In the genomic region with DNA sequence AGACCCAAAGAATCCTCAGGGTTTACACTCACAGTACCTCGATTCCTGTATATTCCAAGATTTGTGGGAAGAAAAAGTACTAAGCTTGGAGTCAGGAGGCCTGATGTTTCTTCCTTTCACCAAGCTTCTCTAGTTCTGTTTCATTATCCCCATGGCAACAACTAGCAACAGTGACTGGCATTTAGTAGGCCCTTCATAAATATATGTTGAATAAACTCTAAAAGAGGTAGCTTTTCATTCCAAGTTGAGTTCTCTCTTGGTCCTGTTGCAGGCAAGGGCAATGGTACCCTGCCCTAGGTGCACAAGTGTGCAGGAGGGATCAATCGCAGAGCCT, we compare ENCODE assay signal across 8 cellular contexts. TPM values are rescaled to one million over a fixed set of nuclear protein-coding genes. Genes with fewer than 3 reads are reported as not detected.
DNase-seq lines count a peak whose midpoint lies in the region; ATAC-seq and TF ChIP-seq lines count a peak whose summit lies in the region.

No MANE protein-coding gene starts in this region.

- H3K4me3 Mint-ChIP-seq in activated naive CD8-positive, alpha-beta T cell treated with anti-CD3 and anti-CD28 coated beads, Interleukin-2, amount 10 ng/mL, durations not matched to agents 7 days and 5 days, result peak overlapping the region; percentile 92
- peak overlapping the region; percentile 98 to 100 for H3K4me3 Mint-ChIP-seq in stimulated activated naive B cell treated with anti-CD40 and anti-IgM and Interleukin-4, amounts not matched to agents 10 μg/mL and 1 μg/mL and 100 μg/mL, for 72 hours

- peaks cover 13% of the 10 kb centered on the region for H3K36me3 ChIP-seq in IMR-90 (ENCODE audit: control insufficient read depth, insufficient read depth, low read length)
- peaks cover 11% of the 10 kb centered on the region for H3K36me3 ChIP-seq in iPS-15b (ENCODE audit: control insufficient read depth, insufficient read depth, low read length)

- in situ Hi-C loops in IMR-90 (cut with MboI; ENCODE audit: low sequenced_read_pairs), result no loop called here

- peaks cover 17% of the 10 kb centered on the region for H3K36me3 Mint-ChIP-seq in activated naive CD8-positive, alpha-beta T cell treated with anti-CD3 and anti-CD28 coated beads, Interleukin-2, amount 10 ng/mL, durations not matched to agents 7 days and 5 days
- H3K36me3 Mint-ChIP-seq in stimulated activated naive B cell treated with anti-CD40 and anti-IgM and Interleukin-4, amounts not matched to agents 10 μg/mL and 1 μg/mL and 100 μg/mL, for 72 hours, result peaks cover 29 to 34% of the 10 kb centered on the region in 2 donors

- H3K9ac ChIP-seq in IMR-90 (ENCODE audit: low read depth, low read length), result peak overlapping the region; percentile 96
- peak overlapping the region; percentile 87 for H3K9ac ChIP-seq in iPS-15b (ENCODE audit: low read depth, low read length)

- H3K79me1 ChIP-seq in IMR-90 (ENCODE audit: low read depth in 1 of 2, low read length in 2 of 2), result peaks cover 13 to 42% of the 10 kb centered on the region in 2 experiments

- dilution Hi-C loops in IMR-90 (cut with HindIII; ENCODE audit: low sequenced_read_pairs, unreplicated experiment), result loop anchor here (25.0 kb wide), 1 partner anchor 130 kb away; no protein-coding TSS in a partner anchor

- no peaks in the 10 kb centered on the region for H3K27me3 ChIP-seq in IMR-90 (ENCODE audit: control insufficient read depth, insufficient read depth, low read length)
- H3K27me3 ChIP-seq in iPS-15b (ENCODE audit: control insufficient read depth, insufficient read depth, low read length), result no peaks in the 10 kb centered on the region

- POLR2A ChIA-PET in IMR-90 (lab: Charles Lee; ENCODE audit: unreplicated experiment), result no interaction called here
- POLR2A ChIA-PET in activated naive CD8-positive, alpha-beta T cell treated with anti-CD3 and anti-CD28 coated beads, Interleukin-2, amount 10 ng/mL, durations not matched to agents 7 days and 5 days (lab: Charles Lee), result interaction anchor here (0.6 to 4.9 kb wide), 11 partner anchors 9 to 1018 kb away, joined by 3 to 65 read pairs (median 5); a partner anchor contains a TSS

- intact Hi-C loops in IMR-90 (cut with micrococcal nuclease), result no loop called here

- TF ChIP-seq RAD21 in IMR-90 (IDR thresholded peaks at IDR 0.05; ENCODE audit: low read length), result no peak

- no peak for TF ChIP-seq POLR2A in IMR-90 (IDR thresholded peaks at IDR 0.05; ENCODE audit: low read depth, low read length)

- H3K23ac ChIP-seq in IMR-90 (ENCODE audit: low read depth, low read length), result peak overlapping the region; percentile 49; the same call in 1 of the 2 replicates

- H2BK120ac ChIP-seq in IMR-90 (ENCODE audit: low read depth, low read length), result peak overlapping the region; percentile 81; the same call in 1 of the 2 replicates

- H3K18ac ChIP-seq in IMR-90 (ENCODE audit: low read depth, low read length), result peak overlapping the region; percentile 85

- H4K5ac ChIP-seq in IMR-90 (ENCODE audit: low read depth, low read length), result peak overlapping the region; percentile 97

- H2AK5ac ChIP-seq in IMR-90 (ENCODE audit: low read depth, low read length), result peak overlapping the region; percentile 73

- H2BK20ac ChIP-seq in IMR-90 (ENCODE audit: low read depth, low read length), result no peak overlapping the region

- TSS peak; percentile 40 for BruUV-seq in IMR-90 (replicated peaks; lab: Mats Ljungman, UMichigan)

- peak overlapping the region; percentile 91 for H3K4ac ChIP-seq in IMR-90 (ENCODE audit: low read depth, low read length)

- DNase-seq in DMS53 (lab: John Stamatoyannopoulos, UW) (peak; percentile 86), IMR-90 (peak; percentile 64), mucosa of gallbladder (ENCODE audit: low spot score) (no peak), globus pallidus (ENCODE audit: low spot score) (no peak)
- no peak for DNase-seq in activated naive CD8-positive, alpha-beta T cell treated with anti-CD3 and anti-CD28 coated beads, Interleukin-2, amount 10 ng/mL, durations not matched to agents 7 days and 5 days
- DNase-seq in stimulated activated naive B cell treated with anti-CD40 and anti-IgM and Interleukin-4, amounts not matched to agents 10 μg/mL and 1 μg/mL and 100 μg/mL, for 72 hours, result no peak

- H3K27ac Mint-ChIP-seq in activated naive CD8-positive, alpha-beta T cell treated with anti-CD3 and anti-CD28 coated beads, Interleukin-2, amount 10 ng/mL, durations not matched to agents 7 days and 5 days, result peak overlapping the region; percentile 93
- peak overlapping the region; percentile 99 for H3K27ac Mint-ChIP-seq in stimulated activated naive B cell treated with anti-CD40 and anti-IgM and Interleukin-4, amounts not matched to agents 10 μg/mL and 1 μg/mL and 100 μg/mL, for 72 hours

- H3K4me2 ChIP-seq in IMR-90 (ENCODE audit: low read depth, low read length), result peak overlapping the region; percentile 98

- WGBS in IMR-90 (ENCODE audit: extremely low coverage in 2 of 2, insufficient read length in 1 of 2), 2 experiments, result no CpG with 5 or more reads among the region's 2 CpGs

- peak overlapping the region; percentile 68 for H3K4me3 ChIP-seq in IMR-90 (ENCODE audit: insufficient read depth, low read depth, low read length)
- H3K4me3 ChIP-seq in iPS-15b (ENCODE audit: low read depth, low read length), result peak overlapping the region; percentile 94

- H3K9me3 Mint-ChIP-seq in activated naive CD8-positive, alpha-beta T cell treated with anti-CD3 and anti-CD28 coated beads, Interleukin-2, amount 10 ng/mL, durations not matched to agents 7 days and 5 days, result no peaks in the 10 kb centered on the region
- H3K9me3 Mint-ChIP-seq in stimulated activated naive B cell treated with anti-CD40 and anti-IgM and Interleukin-4, amounts not matched to agents 10 μg/mL and 1 μg/mL and 100 μg/mL, for 72 hours, result no peaks in the 10 kb centered on the region

- CTCF ChIA-PET in IMR-90 (lab: Yijun Ruan, JAX), result no interaction called here

- peaks cover 25% of the 10 kb centered on the region for H3K9me1 ChIP-seq in IMR-90 (ENCODE audit: insufficient read depth, low read length)

- H3K56ac ChIP-seq in IMR-90 (ENCODE audit: extremely low read depth, insufficient read depth, low read length), result peak overlapping the region; percentile 67

- H3K4me1 ChIP-seq in IMR-90 (ENCODE audit: control insufficient read depth, insufficient read depth, low read length), result peaks cover 13% of the 10 kb centered on the region
- H3K4me1 ChIP-seq in iPS-15b (ENCODE audit: control insufficient read depth, insufficient read depth, low read length), result peaks cover 10% of the 10 kb centered on the region

- H2AK9ac ChIP-seq in IMR-90 (replicated peaks; ENCODE audit: low read depth, low read length, poor library complexity), result peak overlapping the region; percentile 88

- no peak for TF ChIP-seq CTCF in IMR-90 (conservative IDR thresholded peaks at IDR 0.05; ENCODE audit: low read depth, low read length)

- H2BK5ac ChIP-seq in IMR-90 (ENCODE audit: low read depth, low read length, poor library complexity, severe bottlenecking), result peak overlapping the region; percentile 95

- ATAC-seq in IMR-90 (ENCODE audit: low read depth) (no peak), GM18873 (IDR thresholded peaks at IDR 0.05; ENCODE audit: low FRiP score, unreplicated experiment) (no peak)
- ATAC-seq in activated naive CD8-positive, alpha-beta T cell treated with anti-CD3 and anti-CD28 coated beads, Interleukin-2, amount 10 ng/mL, durations not matched to agents 7 days and 5 days (ENCODE audit: low read depth), result peak; percentile 16
- ATAC-seq in stimulated activated naive B cell treated with anti-CD40 and anti-IgM and Interleukin-4, amounts not matched to agents 10 μg/mL and 1 μg/mL and 100 μg/mL, for 72 hours (replicated peaks), result peak in 1 of 2 donors; percentile 25

- H2BK15ac ChIP-seq in IMR-90 (ENCODE audit: low read depth, low read length), result peak overlapping the region; percentile 8; the same call in 1 of the 3 replicates

- peak overlapping the region; percentile 97 for H3K14ac ChIP-seq in IMR-90 (replicated peaks; ENCODE audit: low read depth, low read length)

- H4K91ac ChIP-seq in IMR-90 (ENCODE audit: insufficient read depth, low read depth, low read length), result peak overlapping the region; percentile 91

- peak overlapping the region; percentile 93 for H2AFZ ChIP-seq in IMR-90 (replicated peaks; ENCODE audit: low read length, poor library complexity)

- peak overlapping the region; percentile 83 for H3K27ac ChIP-seq in IMR-90 (ENCODE audit: insufficient read depth, low read length)

- H4K20me1 ChIP-seq in IMR-90 (ENCODE audit: insufficient read depth, low read length), result peaks cover 35% of the 10 kb centered on the region

- H3K9me3 ChIP-seq in IMR-90 (ENCODE audit: control insufficient read depth, insufficient read depth, low read length) (no peaks in the 10 kb centered on the region), iPS-15b (ENCODE audit: control insufficient read depth, insufficient read depth, low read length) (no peaks in the 10 kb centered on the region)

- peaks cover 36% of the 10 kb centered on the region for H3K4me1 Mint-ChIP-seq in activated naive CD8-positive, alpha-beta T cell treated with anti-CD3 and anti-CD28 coated beads, Interleukin-2, amount 10 ng/mL, durations not matched to agents 7 days and 5 days
- H3K4me1 Mint-ChIP-seq in stimulated activated naive B cell treated with anti-CD40 and anti-IgM and Interleukin-4, amounts not matched to agents 10 μg/mL and 1 μg/mL and 100 μg/mL, for 72 hours, result peaks cover 32 to 38% of the 10 kb centered on the region in 2 donors

- peak overlapping the region; percentile 87 to 96 for H4K8ac ChIP-seq in IMR-90 (ENCODE audit: low read depth in 2 of 2, low read length in 2 of 2)

- no peaks in the 10 kb centered on the region for H3K27me3 Mint-ChIP-seq in activated naive CD8-positive, alpha-beta T cell treated with anti-CD3 and anti-CD28 coated beads, Interleukin-2, amount 10 ng/mL, durations not matched to agents 7 days and 5 days
- H3K27me3 Mint-ChIP-seq in stimulated activated naive B cell treated with anti-CD40 and anti-IgM and Interleukin-4, amounts not matched to agents 10 μg/mL and 1 μg/mL and 100 μg/mL, for 72 hours, result no peaks in the 10 kb centered on the region

RNA-seq across cellular contexts. Expression of a gene that starts 0.5 kb away (rescaled TPM):
- total RNA-seq in IMR-90 (2012; rRNA removed) (68.5 and 76.1 TPM in 2 replicates), mucosa of gallbladder (78.0 TPM)
- polyA plus RNA-seq in IMR-90 (2012; rRNA removed), result 119 and 126 TPM in 2 replicates
- 61.5 and 94.0 TPM in 2 replicates for polyA plus RNA-seq in IMR-90 (2012; cell fraction: cytosol; rRNA removed)
- 53.9 and 148 TPM in 2 replicates for polyA plus RNA-seq in IMR-90 (2012; cell fraction: nucleus; rRNA removed; ENCODE audit: low replicate concordance)
- 10 to 100 TPM; 71.6 to 74.7 TPM for total RNA-seq in activated naive CD8-positive, alpha-beta T cell treated with anti-CD3 and anti-CD28 coated beads, Interleukin-2, amount 10 ng/mL, durations not matched to agents 7 days and 5 days

RNA-seq across cellular contexts. Expression of a gene that starts 15.1 kb away (rescaled TPM):
- total RNA-seq in IMR-90 (2012; rRNA removed) (133 and 135 TPM in 2 replicates), mucosa of gallbladder (69.5 TPM)
- polyA plus RNA-seq in IMR-90 (2012; rRNA removed), result 366 and 371 TPM in 2 replicates
- 488 and 497 TPM in 2 replicates for polyA plus RNA-seq in IMR-90 (2012; cell fraction: cytosol; rRNA removed)
- 139 and 201 TPM in 2 replicates for polyA plus RNA-seq in IMR-90 (2012; cell fraction: nucleus; rRNA removed; ENCODE audit: low replicate concordance)
- total RNA-seq in activated naive CD8-positive, alpha-beta T cell treated with anti-CD3 and anti-CD28 coated beads, Interleukin-2, amount 10 ng/mL, durations not matched to agents 7 days and 5 days, result 10 to 100 TPM; 53.4 to 61.9 TPM

RNA-seq across cellular contexts. Expression of a gene that starts 37.0 kb away (rescaled TPM):
- total RNA-seq in IMR-90 (2012; rRNA removed) (171 and 191 TPM in 2 replicates), mucosa of gallbladder (90.2 TPM)
- polyA plus RNA-seq in IMR-90 (2012; rRNA removed), result 178 and 181 TPM in 2 replicates
- 229 and 242 TPM in 2 replicates for polyA plus RNA-seq in IMR-90 (2012; cell fraction: cytosol; rRNA removed)
- 106 and 120 TPM in 2 replicates for polyA plus RNA-seq in IMR-90 (2012; cell fraction: nucleus; rRNA removed; ENCODE audit: low replicate concordance)
- total RNA-seq in activated naive CD8-positive, alpha-beta T cell treated with anti-CD3 and anti-CD28 coated beads, Interleukin-2, amount 10 ng/mL, durations not matched to agents 7 days and 5 days, result 10 to 100 TPM; 82.6 to 96.2 TPM

Comparison
In these comparisons a context has a peak if more than half of its experiments do, and no peak if none do; other contexts are left out.
1. DNase-seq: peak in DMS53 (single experiment) and IMR-90 (single experiment); none in activated naive CD8-positive, alpha-beta T cell treated with anti-CD3 and anti-CD28 coated beads, Interleukin-2, amount 10 ng/mL, durations not matched to agents 7 days and 5 days (single experiment), stimulated activated naive B cell treated with anti-CD40 and anti-IgM and Interleukin-4, amounts not matched to agents 10 μg/mL and 1 μg/mL and 100 μg/mL, for 72 hours (single experiment), mucosa of gallbladder (single experiment) and globus pallidus (single experiment).